17 cellular contexts compared by ENCODE assay signal in genomic region chr17:29837531-29837930, GRCh38.
"Had no signal": no experiment of that assay in that cellular context is flagged by ENCODE, and none has a peak within 500 bp of the region (broad histone marks: within the 10 kb centered on the region; RNA-seq: fewer than 3 reads in every experiment).

No MANE protein-coding gene starts in this region.

- H3K4me3 ChIP-seq: breast epithelium, lung, sigmoid colon had no signal

- ATAC-seq: activated T-cell treated with anti-CD3 and anti-CD28 coated beads, Interleukin-2, amount 50 U/mL, for 72 hours; foreskin keratinocyte; left lobe of liver; stimulated activated memory B cell treated with anti-CD40 and anti-IgM and Interleukin-4, amounts not matched to agents 10 μg/mL and 1 μg/mL and 100 μg/mL, for 72 hours had no signal

- H3K4me1 ChIP-seq: breast epithelium had no signal

- FAIRE-seq: astrocyte, keratinocyte had no signal

- H3K9me3 ChIP-seq: breast epithelium, sigmoid colon had no signal

- H3K36me3 ChIP-seq: breast epithelium, sigmoid colon had no signal

- H3K27me3 ChIP-seq: breast epithelium, foreskin keratinocyte, sigmoid colon had no signal

- H3K27ac ChIP-seq: breast epithelium, foreskin keratinocyte, sigmoid colon had no signal

- DNase-seq: activated CD4-positive, alpha-beta T cell treated with anti-CD3 and anti-CD28 coated beads, Interleukin-2, amount 50 U/mL, for 4 hours; activated effector memory CD4-positive, alpha-beta T cell treated with anti-CD3 and anti-CD28 coated beads, Interleukin-2, amount 50 U/mL, for 16 hours; activated naive CD4-positive, alpha-beta T cell treated with anti-CD3 and anti-CD28 coated beads, Interleukin-2, amount 50 U/mL, for 16 hours; activated T-cell treated with anti-CD3 and anti-CD28 coated beads, Interleukin-2, amount 50 U/mL, for 72 hours; cortex of kidney; effector memory CD4-positive, alpha-beta T cell; foreskin keratinocyte; nucleus accumbens; posterior cingulate gyrus; sigmoid colon; stimulated activated CD4-positive, alpha-beta T cell treated with anti-CD3 and anti-CD28 coated beads, Interleukin-4, amount 100 ng/mL, for 4 hours had no signal
